29 cellular contexts compared by ENCODE assay signal in the genomic region with DNA sequence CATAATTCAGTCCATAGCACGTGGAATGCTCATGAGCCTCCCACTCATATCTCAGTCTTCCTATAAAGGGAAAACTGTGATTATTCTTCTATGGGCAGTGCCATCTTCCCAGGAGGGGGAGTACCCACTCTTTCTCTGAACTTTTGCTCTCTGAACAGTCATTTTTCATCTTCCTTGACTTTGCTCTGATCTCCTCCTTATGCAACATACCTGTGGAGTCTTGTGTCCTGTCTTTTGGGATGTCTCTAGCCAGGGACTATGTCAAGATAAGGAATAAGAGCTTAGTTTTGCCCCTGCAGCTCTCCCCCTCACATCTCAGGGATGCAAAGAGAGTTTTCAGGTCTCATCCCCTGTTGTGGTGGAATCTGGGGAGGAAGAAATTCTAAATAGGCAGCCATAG.
"Had no signal": no experiment of that assay in that cellular context is flagged by ENCODE, and none has a peak within 500 bp of the region (broad histone marks: within the 10 kb centered on the region; RNA-seq: fewer than 3 reads in every experiment).

No MANE protein-coding gene starts in this region.

- H3K36me3 ChIP-seq: stomach, suprapubic skin, thoracic aorta, thyroid gland, tibial artery, tibial nerve, transverse colon, upper lobe of left lung, upper lobe of right lung, uterus, vagina had no signal

- ATAC-seq: stimulated activated effector memory CD8-positive, alpha-beta T cell treated with anti-CD3 and anti-CD28 coated beads, Interleukin-12 subunit alpha, Interleukin-12 subunit beta, amount 100 ng/mL, for 72 hours; stimulated activated memory B cell treated with anti-CD40 and anti-IgM and Interleukin-4, amounts not matched to agents 10 μg/mL and 1 μg/mL and 100 μg/mL, for 72 hours; stimulated activated naive B cell treated with anti-CD40 and anti-IgM and Interleukin-4, amounts not matched to agents 10 μg/mL and 1 μg/mL and 100 μg/mL, for 72 hours; stimulated activated naive CD8-positive, alpha-beta T cell treated with anti-CD3 and anti-CD28 coated beads, Interleukin-15, amount 100 ng/mL, for 72 hours; stimulated activated naive CD8-positive, alpha-beta T cell treated with anti-CD3 and anti-CD28 coated beads, Interleukin-15, Interleukin-2, amounts not matched to agents 100 U/mL and 50 U/mL, for 24 hours; upper lobe of right lung had no signal

- H3K4me1 ChIP-seq: stomach, testis, thyroid gland, tibial nerve, transverse colon, upper lobe of left lung, upper lobe of right lung, uterus, vagina had no signal

- H3K27me3 ChIP-seq: stomach, suprapubic skin, testis, thyroid gland, tibial artery, tibial nerve, transverse colon, upper lobe of left lung, upper lobe of right lung, uterus, vagina had no signal

- H3K27ac Mint-ChIP-seq: stimulated activated effector memory CD8-positive, alpha-beta T cell treated with anti-CD3 and anti-CD28 coated beads, Interleukin-12 subunit alpha, Interleukin-12 subunit beta, amount 100 ng/mL, for 72 hours; stimulated activated memory B cell treated with anti-CD40 and anti-IgM and Interleukin-4, amounts not matched to agents 10 μg/mL and 1 μg/mL and 100 μg/mL, for 72 hours; stimulated activated naive B cell treated with anti-CD40 and anti-IgM and Interleukin-4, amounts not matched to agents 10 μg/mL and 1 μg/mL and 100 μg/mL, for 72 hours; stimulated activated naive CD8-positive, alpha-beta T cell treated with anti-CD3 and anti-CD28 coated beads, Interleukin-15, amount 100 ng/mL, for 72 hours; stimulated activated naive CD8-positive, alpha-beta T cell treated with anti-CD3 and anti-CD28 coated beads, Interleukin-15, Interleukin-2, amounts not matched to agents 100 ng/mL and 50 ng/mL, for 24 hours; type B pancreatic cell had no signal

- H3K27ac ChIP-seq: stomach, suprapubic skin, testis, thoracic aorta, thyroid gland, tibial artery, tibial nerve, transverse colon, upper lobe of left lung, upper lobe of right lung, uterus, vagina had no signal

- H3K9me3 ChIP-seq: stomach, suprapubic skin, testis, thoracic aorta, thyroid gland, tibial artery, tibial nerve, transverse colon, upper lobe of left lung, upper lobe of right lung, uterus, vagina had no signal

- FAIRE-seq: urothelium cell line had no signal

- H3K4me3 Mint-ChIP-seq: stimulated activated effector memory CD8-positive, alpha-beta T cell treated with anti-CD3 and anti-CD28 coated beads, Interleukin-12 subunit alpha, Interleukin-12 subunit beta, amount 100 ng/mL, for 72 hours; stimulated activated memory B cell treated with anti-CD40 and anti-IgM and Interleukin-4, amounts not matched to agents 10 μg/mL and 1 μg/mL and 100 μg/mL, for 72 hours; stimulated activated naive B cell treated with anti-CD40 and anti-IgM and Interleukin-4, amounts not matched to agents 10 μg/mL and 1 μg/mL and 100 μg/mL, for 72 hours; stimulated activated naive CD8-positive, alpha-beta T cell treated with anti-CD3 and anti-CD28 coated beads, Interleukin-15, amount 100 ng/mL, for 72 hours; stimulated activated naive CD8-positive, alpha-beta T cell treated with anti-CD3 and anti-CD28 coated beads, Interleukin-15, Interleukin-2, amounts not matched to agents 100 ng/mL and 50 ng/mL, for 24 hours; type B pancreatic cell had no signal

- DNase-seq: stimulated activated CD4-positive, alpha-beta T cell treated with anti-CD3 and anti-CD28 coated beads, Interleukin-2, amount 100 ng/mL, for 48 hours; stimulated activated CD4-positive, alpha-beta T cell treated with anti-CD3 and anti-CD28 coated beads, Interleukin-4, amount 100 ng/mL, for 1 hour; stimulated activated CD4-positive, alpha-beta T cell treated with anti-CD3 and anti-CD28 coated beads, Interleukin-4, amount 100 ng/mL, for 24 hours; stimulated activated CD4-positive, alpha-beta T cell treated with anti-CD3 and anti-CD28 coated beads, Interleukin-4, amount 100 ng/mL, for 4 hours; stimulated activated CD8-positive, alpha-beta memory T cell treated with anti-CD3 and anti-CD28 coated beads, Interleukin-4, amount 100 ng/mL, for 48 hours; stimulated activated naive B cell treated with anti-CD40 and anti-IgM and Interleukin-4, amounts not matched to agents 10 μg/mL and 1 μg/mL and 100 μg/mL, for 72 hours; stimulated activated naive CD4-positive, alpha-beta T cell; stimulated activated naive CD4-positive, alpha-beta T cell treated with Interleukin-2 at 50 U/mL for 16 hours; stimulated activated naive CD8-positive, alpha-beta T cell treated with anti-CD3 and anti-CD28 coated beads, Interleukin-15, amount 100 ng/mL, for 72 hours; stimulated activated naive CD8-positive, alpha-beta T cell treated with anti-CD3 and anti-CD28 coated beads, Interleukin-15, Interleukin-2, amounts not matched to agents 100 U/mL and 50 U/mL, for 24 hours; stomach; substantia nigra; testis; thyroid gland; tibial artery; transverse colon; trophoblast cell; upper lobe of left lung; upper lobe of right lung; uterus had no signal

- H3K4me3 ChIP-seq: stomach, suprapubic skin, testis, thoracic aorta, thyroid gland, tibial artery, tibial nerve, transverse colon, upper lobe of left lung, upper lobe of right lung, uterus, vagina had no signal

- H3K9me3 Mint-ChIP-seq: stimulated activated effector memory CD8-positive, alpha-beta T cell treated with anti-CD3 and anti-CD28 coated beads, Interleukin-12 subunit alpha, Interleukin-12 subunit beta, amount 100 ng/mL, for 72 hours; stimulated activated memory B cell treated with anti-CD40 and anti-IgM and Interleukin-4, amounts not matched to agents 10 μg/mL and 1 μg/mL and 100 μg/mL, for 72 hours; stimulated activated naive B cell treated with anti-CD40 and anti-IgM and Interleukin-4, amounts not matched to agents 10 μg/mL and 1 μg/mL and 100 μg/mL, for 72 hours; stimulated activated naive CD8-positive, alpha-beta T cell treated with anti-CD3 and anti-CD28 coated beads, Interleukin-15, amount 100 ng/mL, for 72 hours; stimulated activated naive CD8-positive, alpha-beta T cell treated with anti-CD3 and anti-CD28 coated beads, Interleukin-15, Interleukin-2, amounts not matched to agents 100 ng/mL and 50 ng/mL, for 24 hours; type B pancreatic cell had no signal

- H3K36me3 Mint-ChIP-seq: stimulated activated effector memory CD8-positive, alpha-beta T cell treated with anti-CD3 and anti-CD28 coated beads, Interleukin-12 subunit alpha, Interleukin-12 subunit beta, amount 100 ng/mL, for 72 hours; stimulated activated memory B cell treated with anti-CD40 and anti-IgM and Interleukin-4, amounts not matched to agents 10 μg/mL and 1 μg/mL and 100 μg/mL, for 72 hours; stimulated activated naive B cell treated with anti-CD40 and anti-IgM and Interleukin-4, amounts not matched to agents 10 μg/mL and 1 μg/mL and 100 μg/mL, for 72 hours; type B pancreatic cell had no signal
